29 cellular contexts compared by ENCODE assay signal in the genomic region with DNA sequence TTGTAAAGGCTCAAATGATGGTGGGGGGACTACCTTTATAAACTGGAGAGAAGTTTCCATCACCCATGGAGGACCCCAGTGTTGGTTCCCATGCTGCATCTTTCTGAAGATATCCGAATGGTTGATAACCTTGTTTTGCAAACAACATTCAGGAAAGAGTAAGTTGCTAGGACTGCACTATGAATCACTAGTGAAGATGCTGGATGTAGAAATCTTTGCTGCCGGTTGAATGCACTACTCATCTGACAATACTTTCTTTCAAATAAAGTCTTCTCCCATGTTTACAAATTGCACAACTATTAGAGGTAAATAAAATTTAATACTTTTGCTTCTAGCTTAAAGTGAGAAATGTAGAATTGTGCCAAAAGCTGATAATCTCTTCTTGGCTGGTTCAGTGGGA.
"Had no signal": no experiment of that assay in that cellular context is flagged by ENCODE, and none has a peak within 500 bp of the region (broad histone marks: within the 10 kb centered on the region; RNA-seq: fewer than 3 reads in every experiment).

No MANE protein-coding gene starts in this region.

- H3K4me3 ChIP-seq: adrenal gland, colonic mucosa, dorsolateral prefrontal cortex, heart right ventricle, left lung, lower lobe of right lung, neural progenitor cell, spleen, testis, transverse colon had no signal

- H3K79me2 ChIP-seq: parathyroid adenoma had no signal

- H3K27me3 ChIP-seq: adrenal gland, colonic mucosa, dorsolateral prefrontal cortex, foreskin keratinocyte, heart right ventricle, left lung, neural progenitor cell, spleen, testis, transverse colon had no signal

- H3K4me2 ChIP-seq: neural progenitor cell had no signal

- H3K27ac ChIP-seq: adrenal gland, colonic mucosa, dorsolateral prefrontal cortex, foreskin keratinocyte, heart right ventricle, left lung, lower lobe of right lung, neural progenitor cell, parathyroid adenoma, spleen, testis, transverse colon, WERI-Rb-1 had no signal

- H2AFZ ChIP-seq: neural progenitor cell, parathyroid adenoma had no signal

- DNase-seq: activated CD4-positive, alpha-beta T cell treated with anti-CD3 and anti-CD28 coated beads for 48 hours; activated CD4-positive, alpha-beta T cell treated with anti-CD3 and anti-CD28 coated beads, Interleukin-2, amount 50 U/mL, for 48 hours; activated CD8-positive, alpha-beta memory T cell treated with anti-CD3 and anti-CD28 coated beads for 24 hours; activated effector memory CD4-positive, alpha-beta T cell treated with Interleukin-2 at 50 U/mL for 16 hours; activated naive CD4-positive, alpha-beta T cell treated with anti-CD3 and anti-CD28 coated beads for 36 hours; activated naive CD8-positive, alpha-beta T cell treated with anti-CD3 and anti-CD28 coated beads for 36 hours; adrenal gland; colonic mucosa; dorsolateral prefrontal cortex; effector memory CD4-positive, alpha-beta T cell; erythroblast; foreskin keratinocyte; heart right ventricle; left lung; lower lobe of right lung; mesendoderm; natural killer cell; occipital lobe; right cardiac atrium; spleen; stimulated activated naive CD4-positive, alpha-beta T cell treated with Interleukin-2 at 50 U/mL for 16 hours; T-helper 9 cell; testis; transverse colon; WERI-Rb-1 had no signal

- H3K4me1 ChIP-seq: adrenal gland, colonic mucosa, heart right ventricle, left lung, lower lobe of right lung, parathyroid adenoma, spleen, testis had no signal

- H3K36me3 ChIP-seq: adrenal gland, colonic mucosa, heart right ventricle, left lung, lower lobe of right lung, neural progenitor cell, spleen, transverse colon, WERI-Rb-1 had no signal

- FAIRE-seq: astrocyte, TTC549 had no signal

- H3K9ac ChIP-seq: neural progenitor cell, parathyroid adenoma had no signal

- H3K9me3 ChIP-seq: colonic mucosa, heart right ventricle, left lung, lower lobe of right lung, spleen, testis, transverse colon had no signal
